Comparison of ENCODE assay signal across 12 cellular contexts in genomic region chr5:95446009-95446408, GRCh38. TPM values are rescaled to one million over a fixed set of nuclear protein-coding genes. Genes with fewer than 3 reads are reported as not detected.
A peak's percentile ranks its signal among the peaks of the same experiment; 100 is the strongest.
DNase-seq lines count a peak whose midpoint lies in the region; TF ChIP-seq lines count a peak whose summit lies in the region.
"Had no signal": no experiment of that assay in that cellular context is flagged by ENCODE, and none has a peak within 500 bp of the region (broad histone marks: within the 10 kb centered on the region; RNA-seq: fewer than 3 reads in every experiment).

No MANE protein-coding gene starts in this region.

- no peak for TF ChIP-seq CTCF in fibroblast of mammary gland (conservative IDR thresholded peaks at IDR 0.05; ENCODE audit: control insufficient read depth, insufficient read depth, low read depth, low read length)

- H3K4me3 ChIP-seq in fibroblast of mammary gland (ENCODE audit: control insufficient read depth, low read depth, low read length), result no peak overlapping the region
- H3K4me3 ChIP-seq: suprapubic skin had no signal

- peak; percentile 64 for DNase-seq in H4 (ENCODE audit: low spot score)
- DNase-seq in T1000 (lab: John Stamatoyannopoulos, UW), result peak; percentile 43
- DNase-seq in fibroblast of mammary gland (ENCODE audit: low read depth), result peak; percentile 14
- peak; percentile 15 for DNase-seq in stromal cell of bone marrow (ENCODE audit: low read depth)
- no peak for DNase-seq in NCI-H345 treated with DMSO at 0.1 percent for 48 hours (lab: John Stamatoyannopoulos, UW; ENCODE audit: unreplicated experiment)
- DNase-seq in activated CD4-positive, alpha-beta T cell treated with anti-CD3 and anti-CD28 coated beads for 1 hour, result no peak
- no peak for DNase-seq in activated naive CD4-positive, alpha-beta T cell treated with anti-CD3 and anti-CD28 coated beads, Interleukin-2, amount 50 U/mL, for 16 hours
- DNase-seq: activated naive CD8-positive, alpha-beta T cell treated with anti-CD3 and anti-CD28 coated beads, Interleukin-2, amount 10 ng/mL, durations not matched to agents 7 days and 5 days; NCI-H2107; right cardiac atrium; T-helper 9 cell had no signal

RNA-seq across cellular contexts. Expression of gene FAM81B, which starts 54.8 kb away (rescaled TPM):
- 0.23 TPM in 1 of 2 replicates, not detected in the other for total RNA-seq in H4 (2014; rRNA removed; shearing (Covaris generic))
- total RNA-seq: activated naive CD8-positive, alpha-beta T cell treated with anti-CD3 and anti-CD28 coated beads, Interleukin-2, amount 10 ng/mL, durations not matched to agents 7 days and 5 days; suprapubic skin had no signal

Comparison
In these comparisons a context has a peak if more than half of its experiments do, and no peak if none do; other contexts are left out.
1. DNase-seq: peak in H4 (single experiment), T1000 (single experiment), fibroblast of mammary gland (single experiment) and stromal cell of bone marrow (single experiment); none in NCI-H345 treated with DMSO at 0.1 percent for 48 hours (single experiment), activated CD4-positive, alpha-beta T cell treated with anti-CD3 and anti-CD28 coated beads for 1 hour (single experiment) and activated naive CD4-positive, alpha-beta T cell treated with anti-CD3 and anti-CD28 coated beads, Interleukin-2, amount 50 U/mL, for 16 hours (single experiment).